ENCODE assay signal across 20 cellular contexts in genomic region chr14:103283916-103284315, GRCh38.
"Had no signal": no experiment of that assay in that cellular context is flagged by ENCODE, and none has a peak within 500 bp of the region (broad histone marks: within the 10 kb centered on the region; RNA-seq: fewer than 3 reads in every experiment).

No MANE protein-coding gene starts in this region.

- DNase-seq: colonic mucosa; dermis blood vessel endothelial cell; esophagus squamous epithelium; foreskin fibroblast; glutamatergic neuron; kidney; left cardiac atrium; left ventricle myocardium inferior; mucosa of descending colon; naive thymus-derived CD8-positive, alpha-beta T cell; ovary; right cardiac atrium; stimulated activated CD4-positive, alpha-beta T cell treated with anti-CD3 and anti-CD28 coated beads, Interleukin-1b, Interleukin-23, amount 100 ng/mL, for 48 hours; stimulated activated CD4-positive, alpha-beta T cell treated with anti-CD3 and anti-CD28 coated beads, Interleukin-4, amount 100 ng/mL, for 4 hours; stimulated activated naive B cell treated with anti-CD40 and anti-IgM and Interleukin-4, amounts not matched to agents 10 μg/mL and 1 μg/mL and 100 μg/mL, for 72 hours; stimulated activated naive CD8-positive, alpha-beta T cell treated with anti-CD3 and anti-CD28 coated beads, Interleukin-15, amount 100 ng/mL, for 72 hours; transverse colon had no signal

- H3K4me3 ChIP-seq: colonic mucosa, esophagus squamous epithelium, gastroesophageal sphincter, left ventricle myocardium inferior, mucosa of descending colon, ovary, thoracic aorta, transverse colon had no signal

- H3K27me3 ChIP-seq: ovary had no signal

- H3K4me1 ChIP-seq: colonic mucosa had no signal

- H3K27ac ChIP-seq: colonic mucosa, esophagus squamous epithelium, gastroesophageal sphincter, left ventricle myocardium inferior, ovary, thoracic aorta, transverse colon had no signal

- H3K9me3 Mint-ChIP-seq: naive thymus-derived CD8-positive, alpha-beta T cell; stimulated activated naive B cell treated with anti-CD40 and anti-IgM and Interleukin-4, amounts not matched to agents 10 μg/mL and 1 μg/mL and 100 μg/mL, for 72 hours; stimulated activated naive CD8-positive, alpha-beta T cell treated with anti-CD3 and anti-CD28 coated beads, Interleukin-15, amount 100 ng/mL, for 72 hours had no signal

- H3K27ac Mint-ChIP-seq: naive thymus-derived CD8-positive, alpha-beta T cell; progenitor cell of endocrine pancreas; stimulated activated naive B cell treated with anti-CD40 and anti-IgM and Interleukin-4, amounts not matched to agents 10 μg/mL and 1 μg/mL and 100 μg/mL, for 72 hours; stimulated activated naive CD8-positive, alpha-beta T cell treated with anti-CD3 and anti-CD28 coated beads, Interleukin-15, amount 100 ng/mL, for 72 hours had no signal

- H3K9me3 ChIP-seq: colonic mucosa, esophagus squamous epithelium, gastroesophageal sphincter, left ventricle myocardium inferior, mucosa of descending colon, ovary, thoracic aorta, transverse colon had no signal

- H3K36me3 ChIP-seq: colonic mucosa, esophagus squamous epithelium, gastroesophageal sphincter, left ventricle myocardium inferior, ovary, thoracic aorta, transverse colon had no signal

- H3K4me3 Mint-ChIP-seq: naive thymus-derived CD8-positive, alpha-beta T cell; stimulated activated naive B cell treated with anti-CD40 and anti-IgM and Interleukin-4, amounts not matched to agents 10 μg/mL and 1 μg/mL and 100 μg/mL, for 72 hours; stimulated activated naive CD8-positive, alpha-beta T cell treated with anti-CD3 and anti-CD28 coated beads, Interleukin-15, amount 100 ng/mL, for 72 hours had no signal

- H3K36me3 Mint-ChIP-seq: naive thymus-derived CD8-positive, alpha-beta T cell; stimulated activated naive B cell treated with anti-CD40 and anti-IgM and Interleukin-4, amounts not matched to agents 10 μg/mL and 1 μg/mL and 100 μg/mL, for 72 hours had no signal
